In genomic region chr15:69074011-69074842, GRCh38 we compare ENCODE assay signal across 9 cellular contexts. TPM values are rescaled to one million over a fixed set of nuclear protein-coding genes. Genes with fewer than 3 reads are reported as not detected.
DNase-seq lines count a peak whose midpoint lies in the region; ATAC-seq and TF ChIP-seq lines count a peak whose summit lies in the region.
"Had no signal": no experiment of that assay in that cellular context is flagged by ENCODE, and none has a peak within 500 bp of the region (broad histone marks: within the 10 kb centered on the region; RNA-seq: fewer than 3 reads in every experiment).

No MANE protein-coding gene starts in this region.

- no peaks in the 10 kb centered on the region for H3K9me3 ChIP-seq in mammary epithelial cell (replicated peaks; ENCODE audit: insufficient read depth, low read length)
- H3K9me3 ChIP-seq in stomach, result no peaks in the 10 kb centered on the region

- no peak overlapping the region for H3K27ac Mint-ChIP-seq in activated CD8-positive, alpha-beta T cell treated with anti-CD3 and anti-CD28 coated beads, Interleukin-2, amount 10 ng/mL, durations not matched to agents 7 days and 5 days
- H3K27ac Mint-ChIP-seq in activated CD8-positive, alpha-beta T cell treated with anti-CD3 and anti-CD28 coated beads for 36 hours, result no peak overlapping the region

- no TSS peak for BruUV-seq in mammary epithelial cell (replicated peaks; lab: Mats Ljungman, UMichigan)

- peak overlapping the region; percentile 55 to 61 (median 60) for H3K4me3 ChIP-seq in mammary epithelial cell (replicated peaks in 1 of 3; ENCODE audit: insufficient read depth in 1 of 3, low read depth in 2 of 3, low read length in 3 of 3)
- peak overlapping the region; percentile 54 for H3K4me3 ChIP-seq in kidney epithelial cell (ENCODE audit: low read depth, low read length)
- H3K4me3 ChIP-seq in stomach, result peak overlapping the region; percentile 49 to 66 (median 56)

- H3K9me3 Mint-ChIP-seq in activated CD8-positive, alpha-beta T cell treated with anti-CD3 and anti-CD28 coated beads, Interleukin-2, amount 10 ng/mL, durations not matched to agents 7 days and 5 days (ENCODE audit: insufficient read depth), result no peaks in the 10 kb centered on the region
- H3K9me3 Mint-ChIP-seq in activated CD8-positive, alpha-beta T cell treated with anti-CD3 and anti-CD28 coated beads for 36 hours, result peaks cover 2% of the 10 kb centered on the region
- H3K9me3 Mint-ChIP-seq: activated naive CD4-positive, alpha-beta T cell treated with anti-CD3 and anti-CD28 coated beads, Interleukin-2, amount 50 U/mL, for 24 hours had no signal

- TF ChIP-seq EP300 in stomach (IDR thresholded peaks at IDR 0.05), result no peak

- no peak overlapping the region for H3K27ac ChIP-seq in mammary epithelial cell (ENCODE audit: insufficient read depth, low read depth, low read length)
- H3K27ac ChIP-seq in stomach, result peak overlapping the region; percentile 62 to 76 (median 71)

- POLR2A ChIA-PET in activated CD8-positive, alpha-beta T cell treated with anti-CD3 and anti-CD28 coated beads, Interleukin-2, amount 10 ng/mL, durations not matched to agents 7 days and 5 days (lab: Charles Lee), result no interaction called here
- POLR2A ChIA-PET in activated CD8-positive, alpha-beta T cell treated with anti-CD3 and anti-CD28 coated beads for 36 hours (lab: Charles Lee), result interaction anchor here (0.7 to 1.2 kb wide), 2 partner anchors 11 to 12 kb away, joined by 3 to 4 read pairs; no protein-coding TSS in a partner anchor

- TF ChIP-seq POLR2A in stomach (IDR thresholded peaks at IDR 0.05), result no peak

- H3K4me2 ChIP-seq in mammary epithelial cell (ENCODE audit: insufficient read depth, low read depth, low read length), result peak overlapping the region; percentile 93

- H3K9ac ChIP-seq in mammary epithelial cell (ENCODE audit: insufficient read depth, low read length), result peak overlapping the region; percentile 43

- H3K4me1 ChIP-seq in mammary epithelial cell (ENCODE audit: insufficient read depth, low read length) (peaks cover 13% of the 10 kb centered on the region), stomach (peaks cover 0 to 25% (median 24%) of the 10 kb centered on the region in 4 donors)

- no peaks in the 10 kb centered on the region for H3K36me3 ChIP-seq in mammary epithelial cell (ENCODE audit: insufficient read depth, low read length)
- no peaks in the 10 kb centered on the region for H3K36me3 ChIP-seq in kidney epithelial cell (ENCODE audit: control insufficient read depth, insufficient read depth, low read length)
- H3K36me3 ChIP-seq in stomach, result no peaks in the 10 kb centered on the region

- TF ChIP-seq CTCF in activated CD8-positive, alpha-beta T cell treated with anti-CD3 and anti-CD28 coated beads for 36 hours (IDR thresholded peaks at IDR 0.05), result no peak
- TF ChIP-seq CTCF in mammary epithelial cell (conservative IDR thresholded peaks at IDR 0.05 in 1 of 2, IDR thresholded peaks at IDR 0.05 in 1 of 2; ENCODE audit: extremely low read depth in 1 of 2, insufficient read depth in 1 of 2, low read depth in 1 of 2, low read length in 2 of 2) (no peak), kidney epithelial cell (IDR thresholded peaks at IDR 0.05; ENCODE audit: insufficient read depth, low read length, poor library complexity, severe bottlenecking) (no peak), stomach (IDR thresholded peaks at IDR 0.05) (no peak)

- H3K36me3 Mint-ChIP-seq in activated CD8-positive, alpha-beta T cell treated with anti-CD3 and anti-CD28 coated beads, Interleukin-2, amount 10 ng/mL, durations not matched to agents 7 days and 5 days (ENCODE audit: low read depth), result no peaks in the 10 kb centered on the region
- H3K36me3 Mint-ChIP-seq in activated CD8-positive, alpha-beta T cell treated with anti-CD3 and anti-CD28 coated beads for 36 hours (ENCODE audit: low read depth), result no peaks in the 10 kb centered on the region
- H3K36me3 Mint-ChIP-seq: activated naive CD4-positive, alpha-beta T cell treated with anti-CD3 and anti-CD28 coated beads, Interleukin-2, amount 50 U/mL, for 24 hours had no signal

- no peaks in the 10 kb centered on the region for H3K79me2 ChIP-seq in mammary epithelial cell (ENCODE audit: insufficient read depth, low read length)

- CTCF ChIA-PET in activated CD8-positive, alpha-beta T cell treated with anti-CD3 and anti-CD28 coated beads, Interleukin-2, amount 10 ng/mL, durations not matched to agents 7 days and 5 days (lab: Charles Lee), result no interaction called here
- CTCF ChIA-PET in activated CD8-positive, alpha-beta T cell treated with anti-CD3 and anti-CD28 coated beads for 36 hours (lab: Charles Lee), result no interaction called here
- CTCF ChIA-PET in mammary epithelial cell (lab: Charles Lee; ENCODE audit: low non-redundant PET), result no interaction called here

- 0% methylated on average over 15 of the region's 44 CpGs for WGBS in mammary epithelial cell (ENCODE audit: low coverage, missing lambda C conversion rate)
- WGBS in stomach, 5 donors, result 0 to 2% (median 1%) methylated on average over 25 to 44 of the region's 44 CpGs

- H2AFZ ChIP-seq in mammary epithelial cell (ENCODE audit: low read depth, low read length), result peak overlapping the region; percentile 94

- dilution Hi-C loops in mammary epithelial cell (cut with HindIII; ENCODE audit: low sequenced_read_pairs), result no loop called here

- intact Hi-C loops in activated CD8-positive, alpha-beta T cell treated with anti-CD3 and anti-CD28 coated beads for 36 hours (cut with micrococcal nuclease), result no loop called here
- intact Hi-C loops in mammary epithelial cell (cut with micrococcal nuclease), result no loop called here
- intact Hi-C loops in stomach (cut with DNase I; ENCODE audit: low total_unique reads), result no loop called here

- H3K4me3 Mint-ChIP-seq in activated CD8-positive, alpha-beta T cell treated with anti-CD3 and anti-CD28 coated beads, Interleukin-2, amount 10 ng/mL, durations not matched to agents 7 days and 5 days, result peak overlapping the region; percentile 20
- no peak overlapping the region for H3K4me3 Mint-ChIP-seq in activated CD8-positive, alpha-beta T cell treated with anti-CD3 and anti-CD28 coated beads for 36 hours

- in situ Hi-C loops in mammary epithelial cell (cut with MboI; ENCODE audit: low sequenced_read_pairs in 2 of 2), result loop anchor here (25.0 kb wide), 1 partner anchor 188 kb away; no protein-coding TSS in a partner anchor

- H3K27me3 Mint-ChIP-seq in activated CD8-positive, alpha-beta T cell treated with anti-CD3 and anti-CD28 coated beads, Interleukin-2, amount 10 ng/mL, durations not matched to agents 7 days and 5 days (ENCODE audit: low read depth), result peaks cover 51% of the 10 kb centered on the region
- H3K27me3 Mint-ChIP-seq in activated CD8-positive, alpha-beta T cell treated with anti-CD3 and anti-CD28 coated beads for 36 hours, result peaks cover 38% of the 10 kb centered on the region

- no peaks in the 10 kb centered on the region for H3K4me1 Mint-ChIP-seq in activated CD8-positive, alpha-beta T cell treated with anti-CD3 and anti-CD28 coated beads, Interleukin-2, amount 10 ng/mL, durations not matched to agents 7 days and 5 days (ENCODE audit: low read depth)
- H3K4me1 Mint-ChIP-seq in activated CD8-positive, alpha-beta T cell treated with anti-CD3 and anti-CD28 coated beads for 36 hours (ENCODE audit: low read depth), result peaks cover 4% of the 10 kb centered on the region

- DNase-seq in activated CD8-positive, alpha-beta T cell treated with anti-CD3 and anti-CD28 coated beads, Interleukin-2, amount 10 ng/mL, durations not matched to agents 7 days and 5 days, result no peak
- no peak for DNase-seq in activated CD8-positive, alpha-beta T cell treated with anti-CD3 and anti-CD28 coated beads for 36 hours
- peak; percentile 28 for DNase-seq in NCI-H345 treated with DMSO at 0.1 percent for 48 hours (lab: John Stamatoyannopoulos, UW; ENCODE audit: unreplicated experiment)
- peak; percentile 62 for DNase-seq in mammary epithelial cell
- DNase-seq in kidney epithelial cell (ENCODE audit: low read depth), result no peak
- DNase-seq in stomach, result peak; percentile 71
- DNase-seq in stimulated activated CD4-positive, alpha-beta T cell treated with anti-CD3 and anti-CD28 coated beads, Interleukin-12 subunit alpha, Interleukin-12 subunit beta, amount 100 ng/mL, for 4 hours, result no peak

- H4K20me1 ChIP-seq in mammary epithelial cell (ENCODE audit: insufficient read depth, low read length), result no peaks in the 10 kb centered on the region

- no peak for ATAC-seq in activated CD8-positive, alpha-beta T cell treated with anti-CD3 and anti-CD28 coated beads, Interleukin-2, amount 10 ng/mL, durations not matched to agents 7 days and 5 days
- ATAC-seq in activated CD8-positive, alpha-beta T cell treated with anti-CD3 and anti-CD28 coated beads for 36 hours, result no peak
- ATAC-seq in GM21381 (IDR thresholded peaks at IDR 0.05; ENCODE audit: unreplicated experiment), result no peak

- H3K27me3 ChIP-seq in mammary epithelial cell (ENCODE audit: insufficient read depth, low read length) (no peaks in the 10 kb centered on the region), kidney epithelial cell (ENCODE audit: control insufficient read depth, insufficient read depth, low read length) (no peaks in the 10 kb centered on the region), stomach (peaks cover 0 to 19% (median 0%) of the 10 kb centered on the region in 3 donors)

RNA-seq across cellular contexts. Expression of gene NOX5, which starts 59.7 kb away (rescaled TPM):
- not detected for total RNA-seq in activated CD8-positive, alpha-beta T cell treated with anti-CD3 and anti-CD28 coated beads, Interleukin-2, amount 10 ng/mL, durations not matched to agents 7 days and 5 days
- not detected for total RNA-seq in activated CD8-positive, alpha-beta T cell treated with anti-CD3 and anti-CD28 coated beads for 36 hours
- total RNA-seq in mammary epithelial cell, result under 1 TPM; 0.05 to 0.50 TPM
- 2.6 TPM for polyA plus RNA-seq in mammary epithelial cell
- 0.78 TPM for polyA minus RNA-seq in mammary epithelial cell
- 0.17 and 0.75 TPM in 2 replicates for total RNA-seq in kidney epithelial cell
- total RNA-seq in stomach, result under 1 TPM in 3 of 5 donors, not detected in 2; 0.14 to 0.29 (median 0.18) TPM
- under 1 TPM; under 0.01 to 0.92 (median 0.18) TPM for polyA plus RNA-seq in stomach

Comparison
In these comparisons a context has a peak if more than half of its experiments do, and no peak if none do; other contexts are left out.
1. DNase-seq: peak in NCI-H345 treated with DMSO at 0.1 percent for 48 hours (single experiment), mammary epithelial cell (single experiment) and stomach (single experiment); none in activated CD8-positive, alpha-beta T cell treated with anti-CD3 and anti-CD28 coated beads, Interleukin-2, amount 10 ng/mL, durations not matched to agents 7 days and 5 days (single experiment), activated CD8-positive, alpha-beta T cell treated with anti-CD3 and anti-CD28 coated beads for 36 hours (single experiment), kidney epithelial cell (single experiment) and stimulated activated CD4-positive, alpha-beta T cell treated with anti-CD3 and anti-CD28 coated beads, Interleukin-12 subunit alpha, Interleukin-12 subunit beta, amount 100 ng/mL, for 4 hours (single experiment).
2. Peak in every context shown above with its lines, with median percentiles within 50 percentile points of each other: H3K4me3 ChIP-seq.